Comparison of ENCODE assay signal across 25 cellular contexts in genomic region chr3:43704697-43705096, GRCh38.
"Had no signal": no experiment of that assay in that cellular context is flagged by ENCODE, and none has a peak within 500 bp of the region (broad histone marks: within the 10 kb centered on the region; RNA-seq: fewer than 3 reads in every experiment).

No MANE protein-coding gene starts in this region.

- H3K9me3 ChIP-seq: breast epithelium, colonic mucosa, lower lobe of right lung, sigmoid colon, testis, uterus had no signal

- H3K4me3 ChIP-seq: breast epithelium, colonic mucosa, lower lobe of right lung, sigmoid colon, smooth muscle cell, testis, uterus had no signal

- H3K4me1 ChIP-seq: breast epithelium, colonic mucosa, testis, uterus had no signal

- H3K9me3 Mint-ChIP-seq: activated naive CD4-positive, alpha-beta T cell treated with anti-CD3 and anti-CD28 coated beads for 36 hours; activated naive CD8-positive, alpha-beta T cell treated with anti-CD3 and anti-CD28 coated beads, Interleukin-2, amount 10 ng/mL, durations not matched to agents 7 days and 5 days; central memory CD8-positive, alpha-beta T cell; endodermal cell; naive thymus-derived CD4-positive, alpha-beta T cell; neural crest cell; WTC11 had no signal

- H3K4me2 ChIP-seq: smooth muscle cell had no signal

- ATAC-seq: activated CD4-positive, alpha-beta T cell treated with anti-CD3 and anti-CD28 coated beads for 36 hours; left lobe of liver; lower lobe of right lung; naive thymus-derived CD4-positive, alpha-beta T cell; WTC11 had no signal

- H3K27me3 ChIP-seq: breast epithelium, colonic mucosa, sigmoid colon, testis, uterus had no signal

- H3K27me3 Mint-ChIP-seq: activated CD4-positive, alpha-beta T cell treated with anti-CD3 and anti-CD28 coated beads for 36 hours; activated naive CD8-positive, alpha-beta T cell treated with anti-CD3 and anti-CD28 coated beads, Interleukin-2, amount 10 ng/mL, durations not matched to agents 7 days and 5 days; central memory CD8-positive, alpha-beta T cell; naive thymus-derived CD4-positive, alpha-beta T cell had no signal

- H3K27ac ChIP-seq: breast epithelium, colonic mucosa, lower lobe of right lung, sigmoid colon, testis, uterus had no signal

- H3K4me1 Mint-ChIP-seq: central memory CD8-positive, alpha-beta T cell; neural crest cell; WTC11 had no signal

- H3K27ac Mint-ChIP-seq: activated CD4-positive, alpha-beta T cell treated with anti-CD3 and anti-CD28 coated beads for 36 hours; activated naive CD4-positive, alpha-beta T cell treated with anti-CD3 and anti-CD28 coated beads for 36 hours; activated naive CD8-positive, alpha-beta T cell treated with anti-CD3 and anti-CD28 coated beads, Interleukin-2, amount 10 ng/mL, durations not matched to agents 7 days and 5 days; endodermal cell; naive thymus-derived CD4-positive, alpha-beta T cell; WTC11 had no signal

- DNase-seq: activated CD4-positive, alpha-beta T cell treated with anti-CD3 and anti-CD28 coated beads for 36 hours; activated CD4-positive, alpha-beta T cell treated with anti-CD3 and anti-CD28 coated beads, Interleukin-2, amount 50 U/mL, for 4 hours; activated effector memory CD4-positive, alpha-beta T cell treated with Interleukin-2 at 50 U/mL for 16 hours; activated naive CD4-positive, alpha-beta T cell treated with anti-CD3 and anti-CD28 coated beads for 36 hours; activated naive CD8-positive, alpha-beta T cell treated with anti-CD3 and anti-CD28 coated beads, Interleukin-2, amount 10 ng/mL, durations not matched to agents 7 days and 5 days; activated T-cell treated with anti-CD3 and anti-CD28 coated beads, Interleukin-2, amount 50 U/mL, for 48 hours; amniotic stem cell; colonic mucosa; endodermal cell; lower lobe of right lung; naive thymus-derived CD4-positive, alpha-beta T cell; sigmoid colon; stimulated activated CD4-positive, alpha-beta T cell treated with anti-CD3 and anti-CD28 coated beads, Interleukin-15, amount 100 ng/mL, for 24 hours; stimulated activated CD8-positive, alpha-beta memory T cell treated with anti-CD3 and anti-CD28 coated beads, Interleukin-4, amount 100 ng/mL, for 48 hours; stimulated activated naive CD4-positive, alpha-beta T cell; T1000; testis; trophoblast cell; uterus had no signal

- H3K36me3 ChIP-seq: breast epithelium, colonic mucosa, uterus had no signal

- H3K4me3 Mint-ChIP-seq: activated CD4-positive, alpha-beta T cell treated with anti-CD3 and anti-CD28 coated beads for 36 hours; activated naive CD4-positive, alpha-beta T cell treated with anti-CD3 and anti-CD28 coated beads for 36 hours; activated naive CD8-positive, alpha-beta T cell treated with anti-CD3 and anti-CD28 coated beads, Interleukin-2, amount 10 ng/mL, durations not matched to agents 7 days and 5 days; central memory CD8-positive, alpha-beta T cell; endodermal cell; naive thymus-derived CD4-positive, alpha-beta T cell; neural crest cell; WTC11 had no signal
